ENCODE assay signal across 3 cellular contexts in genomic region chr1:32438777-32439176, GRCh38. TPM values are rescaled to one million over a fixed set of nuclear protein-coding genes. Genes with fewer than 3 reads are reported as not detected.
"Had no signal": no experiment of that assay in that cellular context is flagged by ENCODE, and none has a peak within 500 bp of the region (broad histone marks: within the 10 kb centered on the region; RNA-seq: fewer than 3 reads in every experiment).

No MANE protein-coding gene starts in this region.

RNA-seq across cellular contexts. Expression of gene ZBTB8B, which starts 26.1 kb away (rescaled TPM):
- total RNA-seq: GM23248, HT-29 had no signal
- polyA plus RNA-seq: GM23248, IgD-negative memory B cell had no signal
